In genomic region chr10:117221156-117221711, GRCh38 we compare ENCODE assay signal across 13 cellular contexts. TPM values are rescaled to one million over a fixed set of nuclear protein-coding genes. Genes with fewer than 3 reads are reported as not detected.
DNase-seq lines count a peak whose midpoint lies in the region; ATAC-seq and TF ChIP-seq lines count a peak whose summit lies in the region.
"Had no signal": no experiment of that assay in that cellular context is flagged by ENCODE, and none has a peak within 500 bp of the region (broad histone marks: within the 10 kb centered on the region; RNA-seq: fewer than 3 reads in every experiment).

No MANE protein-coding gene starts in this region.

- no peak for ATAC-seq in HG03354 (IDR thresholded peaks at IDR 0.05; ENCODE audit: poor library complexity, severe bottlenecking, unreplicated experiment)
- ATAC-seq: stimulated activated naive B cell treated with anti-CD40 and anti-IgM and Interleukin-4, amounts not matched to agents 10 μg/mL and 1 μg/mL and 100 μg/mL, for 72 hours had no signal

- H3K9me3 Mint-ChIP-seq in neural crest cell (no peaks in the 10 kb centered on the region), immature natural killer cell (no peaks in the 10 kb centered on the region)
- H3K9me3 Mint-ChIP-seq: nephron progenitor cell; stimulated activated naive B cell treated with anti-CD40 and anti-IgM and Interleukin-4, amounts not matched to agents 10 μg/mL and 1 μg/mL and 100 μg/mL, for 72 hours had no signal

- no peak for TF ChIP-seq CTCF in neural crest cell (conservative IDR thresholded peaks at IDR 0.05)

- no peaks in the 10 kb centered on the region for H3K36me3 Mint-ChIP-seq in neural crest cell (ENCODE audit: low read depth)
- H3K36me3 Mint-ChIP-seq in immature natural killer cell = no peaks in the 10 kb centered on the region
- H3K36me3 Mint-ChIP-seq: stimulated activated naive B cell treated with anti-CD40 and anti-IgM and Interleukin-4, amounts not matched to agents 10 μg/mL and 1 μg/mL and 100 μg/mL, for 72 hours had no signal

- H3K27me3 Mint-ChIP-seq in neural crest cell (ENCODE audit: low read depth) = peaks cover 28% of the 10 kb centered on the region
- peaks cover 4 to 9% (median 5%) of the 10 kb centered on the region in 3 donors for H3K27me3 Mint-ChIP-seq in immature natural killer cell (ENCODE audit: low read depth in 3 of 3)

- H3K4me1 Mint-ChIP-seq in neural crest cell = peaks cover 43% of the 10 kb centered on the region
- H3K4me1 Mint-ChIP-seq in immature natural killer cell = peaks cover 9 to 11% of the 10 kb centered on the region in 2 donors

- H3K4me3 Mint-ChIP-seq in neural crest cell = no peak overlapping the region
- H3K4me3 Mint-ChIP-seq in immature natural killer cell = no peak overlapping the region
- H3K4me3 Mint-ChIP-seq: nephron progenitor cell; stimulated activated naive B cell treated with anti-CD40 and anti-IgM and Interleukin-4, amounts not matched to agents 10 μg/mL and 1 μg/mL and 100 μg/mL, for 72 hours had no signal

- H3K27ac Mint-ChIP-seq in neural crest cell (ENCODE audit: unreplicated experiment) = peak overlapping the region; percentile 8
- no peak overlapping the region for H3K27ac Mint-ChIP-seq in immature natural killer cell
- H3K27ac Mint-ChIP-seq: nephron progenitor cell; stimulated activated naive B cell treated with anti-CD40 and anti-IgM and Interleukin-4, amounts not matched to agents 10 μg/mL and 1 μg/mL and 100 μg/mL, for 72 hours had no signal

- DNase-seq in NCI-H1417 (lab: John Stamatoyannopoulos, UW) (peak; percentile 6 to 43 (median 10)), NCI-H1417 treated with DMSO at 0.1 percent for 48 hours (lab: John Stamatoyannopoulos, UW) (no peak), M059J (ENCODE audit: low read depth) (peak; percentile 67), amniotic epithelial cell (ENCODE audit: low read depth) (peak; percentile 12), neural crest cell (ENCODE audit: low read depth, low spot score) (peak; percentile 35), immature natural killer cell (no peak), NCI-H446 (lab: John Stamatoyannopoulos, UW) (no peak)
- DNase-seq: amygdala; nephron progenitor cell; stimulated activated naive B cell treated with anti-CD40 and anti-IgM and Interleukin-4, amounts not matched to agents 10 μg/mL and 1 μg/mL and 100 μg/mL, for 72 hours; T-helper 2 cell had no signal

RNA-seq across cellular contexts. Expression of gene SLC18A2, which starts 19.7 kb away (rescaled TPM):
- total RNA-seq in M059J (2014; rRNA removed; shearing (Covaris generic)) = not detected in 2 replicates
- total RNA-seq in neural crest cell = 0.05 and 0.07 TPM in 2 replicates
- under 1 TPM in 1 of 3 donors, not detected in 2; 0.41 TPM for polyA plus RNA-seq in immature natural killer cell

RNA-seq across cellular contexts. Expression of gene KCNK18, which starts 23.9 kb away (rescaled TPM):
- not detected in 2 replicates for total RNA-seq in M059J (2014; rRNA removed; shearing (Covaris generic))
- not detected in 2 replicates for total RNA-seq in neural crest cell
- polyA plus RNA-seq in immature natural killer cell = not detected
- total RNA-seq: activated CD8-positive, alpha-beta memory T cell treated with anti-CD3 and anti-CD28 coated beads for 36 hours had no signal

Comparison
In these comparisons a context has a peak if more than half of its experiments do, and no peak if none do; other contexts are left out.
1. DNase-seq: peak in NCI-H1417 (3 of 3), M059J (single experiment), amniotic epithelial cell (single experiment) and neural crest cell (single experiment); none in NCI-H1417 treated with DMSO at 0.1 percent for 48 hours (single experiment), immature natural killer cell (0 of 3) and NCI-H446 (0 of 2).